9 cellular contexts compared by ENCODE assay signal in genomic region chr1:52920791-52921291, GRCh38. TPM values are rescaled to one million over a fixed set of nuclear protein-coding genes. Genes with fewer than 3 reads are reported as not detected.
A peak's percentile ranks its signal among the peaks of the same experiment; 100 is the strongest.
DNase-seq lines count a peak whose midpoint lies in the region; ATAC-seq and TF ChIP-seq lines count a peak whose summit lies in the region.
"Had no signal": no experiment of that assay in that cellular context is flagged by ENCODE, and none has a peak within 500 bp of the region (broad histone marks: within the 10 kb centered on the region; RNA-seq: fewer than 3 reads in every experiment).

No MANE protein-coding gene starts in this region.

- H3K4me1 Mint-ChIP-seq in brain, result peaks cover 3% of the 10 kb centered on the region
- peaks cover 26 to 27% of the 10 kb centered on the region in 2 donors for H3K4me1 Mint-ChIP-seq in immature natural killer cell
- peaks cover 31% of the 10 kb centered on the region for H3K4me1 Mint-ChIP-seq in stimulated activated naive CD8-positive, alpha-beta T cell treated with anti-CD3 and anti-CD28 coated beads, Interleukin-15, amount 100 ng/mL, for 72 hours

- H3K4me3 Mint-ChIP-seq in brain, result peak overlapping the region; percentile 16 to 67 (median 45)
- peak overlapping the region; percentile 72 to 88 (median 83) for H3K4me3 Mint-ChIP-seq in immature natural killer cell
- H3K4me3 Mint-ChIP-seq in stimulated activated naive CD8-positive, alpha-beta T cell treated with anti-CD3 and anti-CD28 coated beads, Interleukin-15, amount 100 ng/mL, for 72 hours, result peak overlapping the region; percentile 84 to 86

- no peak overlapping the region for H3K9ac ChIP-seq in Karpas-422 (ENCODE audit: low read length)

- H3K79me2 ChIP-seq in Karpas-422 (ENCODE audit: low read length), result no peaks in the 10 kb centered on the region

- H3K4me1 ChIP-seq in Karpas-422 (ENCODE audit: low read length), result no peaks in the 10 kb centered on the region

- no peak overlapping the region for H3K4me3 ChIP-seq in Karpas-422 (ENCODE audit: low read length)

- H3K4me2 ChIP-seq in Karpas-422 (ENCODE audit: low read depth, low read length, poor library complexity, severe bottlenecking), result no peak overlapping the region

- peaks cover 64% of the 10 kb centered on the region for H3K27me3 Mint-ChIP-seq in brain
- H3K27me3 Mint-ChIP-seq in immature natural killer cell (ENCODE audit: low read depth in 3 of 3), result peaks cover 0 to 13% (median 6%) of the 10 kb centered on the region in 3 donors
- H3K27me3 Mint-ChIP-seq in stimulated activated naive CD8-positive, alpha-beta T cell treated with anti-CD3 and anti-CD28 coated beads, Interleukin-15, amount 100 ng/mL, for 72 hours, result no peaks in the 10 kb centered on the region

- H3K27me3 ChIP-seq in Karpas-422 (ENCODE audit: low read length), result no peaks in the 10 kb centered on the region

- no peaks in the 10 kb centered on the region for H3K9me3 ChIP-seq in Karpas-422 (ENCODE audit: low read length)

- DNase-seq in immature natural killer cell, result no peak
- DNase-seq in stimulated activated naive CD8-positive, alpha-beta T cell treated with anti-CD3 and anti-CD28 coated beads, Interleukin-15, amount 100 ng/mL, for 72 hours, result no peak
- no peak for DNase-seq in COLO829 (ENCODE audit: low spot score)
- no peak for DNase-seq in Karpas-422
- DNase-seq in NCI-H2107 treated with DMSO at 0.1 percent for 48 hours (lab: John Stamatoyannopoulos, UW; ENCODE audit: unreplicated experiment), result no peak
- DNase-seq in central memory CD4-positive, alpha-beta T cell, result no peak

- H3K27ac Mint-ChIP-seq in brain (no peak overlapping the region), immature natural killer cell (peak overlapping the region in 5 of 6 donors; percentile 29 to 67 (median 59))
- peak overlapping the region in 1 of 2 donors; percentile 96 for H3K27ac Mint-ChIP-seq in stimulated activated naive CD8-positive, alpha-beta T cell treated with anti-CD3 and anti-CD28 coated beads, Interleukin-15, amount 100 ng/mL, for 72 hours

- no peaks in the 10 kb centered on the region for H3K36me3 ChIP-seq in Karpas-422 (ENCODE audit: insufficient read depth, low read length)

- no peaks in the 10 kb centered on the region for H3K9me2 ChIP-seq in Karpas-422 (replicated peaks; ENCODE audit: insufficient read depth, low read length)

- H2AFZ ChIP-seq in Karpas-422 (ENCODE audit: low read length), result no peak overlapping the region

- no peak overlapping the region for H3K27ac ChIP-seq in Karpas-422 (ENCODE audit: low read length)
- H3K27ac ChIP-seq: SK-N-MC had no signal

- peak; percentile 6 for ATAC-seq in HG02798 (IDR thresholded peaks at IDR 0.05; ENCODE audit: poor library complexity, unreplicated experiment)
- no peak for ATAC-seq in stimulated activated naive CD8-positive, alpha-beta T cell treated with anti-CD3 and anti-CD28 coated beads, Interleukin-15, amount 100 ng/mL, for 72 hours

- H3K9me3 Mint-ChIP-seq in brain (peaks cover 0 to 27% (median 17%) of the 10 kb centered on the region in 5 experiments), immature natural killer cell (no peaks in the 10 kb centered on the region)
- no peaks in the 10 kb centered on the region for H3K9me3 Mint-ChIP-seq in stimulated activated naive CD8-positive, alpha-beta T cell treated with anti-CD3 and anti-CD28 coated beads, Interleukin-15, amount 100 ng/mL, for 72 hours

- TF ChIP-seq CTCF in brain (conservative IDR thresholded peaks at IDR 0.05), result no peak

- no peaks in the 10 kb centered on the region for H4K20me1 ChIP-seq in Karpas-422 (ENCODE audit: insufficient read depth, low read depth, low read length)

- H3K36me3 Mint-ChIP-seq in brain, result peaks cover 15% of the 10 kb centered on the region
- H3K36me3 Mint-ChIP-seq in immature natural killer cell, result no peaks in the 10 kb centered on the region

RNA-seq across cellular contexts. Expression of gene ECHDC2, which starts 0.7 kb away (rescaled TPM):
- 50.4 TPM for polyA plus RNA-seq in brain (ENCODE audit: insufficient read depth, low read depth, low replicate concordance)
- polyA plus RNA-seq in immature natural killer cell, result 10 to 100 TPM; 18.8 to 25.4 (median 21.3) TPM
- not detected in 2 replicates for total RNA-seq in Karpas-422 (2014; rRNA removed; shearing (Covaris generic); ENCODE audit: low replicate concordance)

RNA-seq across cellular contexts. Expression of gene SCP2, which starts 6.2 kb away (rescaled TPM):
- polyA plus RNA-seq in brain (ENCODE audit: insufficient read depth, low read depth, low replicate concordance) (98.2 TPM), immature natural killer cell (100 to 1,000 TPM; 257 to 343 (median 261) TPM)
- 81.3 and 146 TPM in 2 replicates for total RNA-seq in Karpas-422 (2014; rRNA removed; shearing (Covaris generic); ENCODE audit: low replicate concordance)

Comparison
In these comparisons a context has a peak if more than half of its experiments do, and no peak if none do; other contexts are left out.
1. H3K27ac Mint-ChIP-seq: peak in immature natural killer cell (5 of 6); none in brain (0 of 5).
2. Peak in every context shown above with its lines, with median percentiles within 50 percentile points of each other: H3K4me3 Mint-ChIP-seq.